1 cellular context compared by ENCODE assay signal in the genomic region with DNA sequence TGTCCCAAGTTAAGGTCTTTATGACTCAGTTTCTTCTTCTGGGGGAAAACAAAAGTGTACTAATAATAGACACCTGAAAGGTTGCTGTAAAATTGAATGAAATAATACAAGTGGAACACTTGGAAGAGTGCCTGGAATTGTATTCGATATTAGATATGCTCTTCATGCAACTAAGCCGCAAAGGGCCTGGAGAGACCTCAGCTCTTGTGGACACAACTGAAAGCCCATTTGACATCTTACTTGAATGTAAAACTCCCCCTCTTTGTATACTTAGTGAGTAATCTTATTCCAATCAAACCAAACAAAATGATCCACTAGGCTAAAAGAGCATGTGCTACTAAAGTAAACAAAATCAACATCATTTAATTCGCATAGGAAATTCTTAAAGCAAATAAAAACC.
TF ChIP-seq lines count a peak whose summit lies in the region.

No MANE protein-coding gene starts in this region.

TF ChIP-seq in GM12878, 131 proteins besides CTCF, POLR2A, EP300 and RAD21 (continued from another document):
- TF ChIP-seq, protein P1, sequence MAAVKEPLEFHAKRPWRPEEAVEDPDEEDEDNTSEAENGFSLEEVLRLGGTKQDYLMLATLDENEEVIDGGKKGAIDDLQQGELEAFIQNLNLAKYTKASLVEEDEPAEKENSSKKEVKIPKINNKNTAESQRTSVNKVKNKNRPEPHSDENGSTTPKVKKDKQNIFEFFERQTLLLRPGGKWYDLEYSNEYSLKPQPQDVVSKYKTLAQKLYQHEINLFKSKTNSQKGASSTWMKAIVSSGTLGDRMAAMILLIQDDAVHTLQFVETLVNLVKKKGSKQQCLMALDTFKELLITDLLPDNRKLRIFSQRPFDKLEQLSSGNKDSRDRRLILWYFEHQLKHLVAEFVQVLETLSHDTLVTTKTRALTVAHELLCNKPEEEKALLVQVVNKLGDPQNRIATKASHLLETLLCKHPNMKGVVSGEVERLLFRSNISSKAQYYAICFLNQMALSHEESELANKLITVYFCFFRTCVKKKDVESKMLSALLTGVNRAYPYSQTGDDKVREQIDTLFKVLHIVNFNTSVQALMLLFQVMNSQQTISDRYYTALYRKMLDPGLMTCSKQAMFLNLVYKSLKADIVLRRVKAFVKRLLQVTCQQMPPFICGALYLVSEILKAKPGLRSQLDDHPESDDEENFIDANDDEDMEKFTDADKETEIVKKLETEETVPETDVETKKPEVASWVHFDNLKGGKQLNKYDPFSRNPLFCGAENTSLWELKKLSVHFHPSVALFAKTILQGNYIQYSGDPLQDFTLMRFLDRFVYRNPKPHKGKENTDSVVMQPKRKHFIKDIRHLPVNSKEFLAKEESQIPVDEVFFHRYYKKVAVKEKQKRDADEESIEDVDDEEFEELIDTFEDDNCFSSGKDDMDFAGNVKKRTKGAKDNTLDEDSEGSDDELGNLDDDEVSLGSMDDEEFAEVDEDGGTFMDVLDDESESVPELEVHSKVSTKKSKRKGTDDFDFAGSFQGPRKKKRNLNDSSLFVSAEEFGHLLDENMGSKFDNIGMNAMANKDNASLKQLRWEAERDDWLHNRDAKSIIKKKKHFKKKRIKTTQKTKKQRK (IDR thresholded peaks at IDR 0.05; ENCODE audit: low read depth, low read length) = no peak
- TF ChIP-seq MTA2 (IDR thresholded peaks at IDR 0.05; ENCODE audit: low read depth) = no peak
- no peak for TF ChIP-seq EED (IDR thresholded peaks at IDR 0.05; ENCODE audit: low read depth)
- no peak for TF ChIP-seq E4F1 (IDR thresholded peaks at IDR 0.05; ENCODE audit: borderline replicate concordance, partially characterized antibody)
- no peak for TF ChIP-seq NR2C1 (IDR thresholded peaks at IDR 0.05)
- TF ChIP-seq SRF (IDR thresholded peaks at IDR 0.05; ENCODE audit: low read depth in 2 of 2, low read length in 2 of 2) = no peak
- TF ChIP-seq PML (IDR thresholded peaks at IDR 0.05; ENCODE audit: low read length) = no peak
- no peak for TF ChIP-seq PAX8 (IDR thresholded peaks at IDR 0.05)
- TF ChIP-seq CBX5 (IDR thresholded peaks at IDR 0.05; ENCODE audit: low read depth) = no peak
